22 cellular contexts compared by ENCODE assay signal in genomic region chr16:88316941-88317618, GRCh38.
"Had no signal": no experiment of that assay in that cellular context is flagged by ENCODE, and none has a peak within 500 bp of the region (broad histone marks: within the 10 kb centered on the region; RNA-seq: fewer than 3 reads in every experiment).

No MANE protein-coding gene starts in this region.

- H3K4me1 ChIP-seq: left lung had no signal

- H3K27ac Mint-ChIP-seq: activated CD4-positive, alpha-beta T cell treated with anti-CD3 and anti-CD28 coated beads, Interleukin-2, amount 10 ng/mL, durations not matched to agents 7 days and 5 days; activated CD8-positive, alpha-beta T cell treated with anti-CD3 and anti-CD28 coated beads, Interleukin-2, amount 10 ng/mL, durations not matched to agents 7 days and 5 days; activated naive CD8-positive, alpha-beta T cell treated with anti-CD3 and anti-CD28 coated beads, Interleukin-2, amount 50 U/mL, for 24 hours; activated T-helper 1 cell treated with anti-CD3 and anti-CD28 coated beads, Interleukin-12 subunit alpha, Interleukin-12 subunit beta, Interleukin-2, Interleukin-4 antibody, amounts not matched to agents 30 ng/mL and 10 ng/mL and 1 ng/mL, durations not matched to agents 14 hours and 24 hours and 36 hours; dendritic cell treated with granulocyte-macrophage colony-stimulating factor and Interleukin-4, amounts not matched to agents 40 ng/mL and 50 ng/mL, for 4 days; natural killer cell treated with Interleukin-12 subunit alpha and Interleukin-12 subunit beta and Interleukin-15 and Interleukin-18, amount 100 ng/mL, for 72 hours; stimulated activated naive B cell treated with anti-CD40 and anti-IgM and Interleukin-4, amounts not matched to agents 10 μg/mL and 1 μg/mL and 100 μg/mL, for 72 hours; T-cell; T-helper 2 cell treated with Interferon-gamma antibody and Interleukin-4, amounts not matched to agents 5 μg/mL and 100 μg/mL, for 36 hours; type B pancreatic cell had no signal

- H3K9me3 Mint-ChIP-seq: activated T-helper 1 cell treated with anti-CD3 and anti-CD28 coated beads, Interleukin-12 subunit alpha, Interleukin-12 subunit beta, Interleukin-2, Interleukin-4 antibody, amounts not matched to agents 30 ng/mL and 10 ng/mL and 1 ng/mL, durations not matched to agents 14 hours and 24 hours and 36 hours; natural killer cell treated with Interleukin-12 subunit alpha and Interleukin-12 subunit beta and Interleukin-15 and Interleukin-18, amount 100 ng/mL, for 72 hours had no signal

- H3K4me3 ChIP-seq: left lung, testis had no signal

- H3K27me3 Mint-ChIP-seq: activated naive CD8-positive, alpha-beta T cell treated with anti-CD3 and anti-CD28 coated beads, Interleukin-2, amount 50 U/mL, for 24 hours had no signal

- H3K36me3 ChIP-seq: left lung, WERI-Rb-1 had no signal

- DNase-seq: activated CD4-positive, alpha-beta T cell treated with anti-CD3 and anti-CD28 coated beads, Interleukin-2, amount 10 ng/mL, durations not matched to agents 7 days and 5 days; activated CD4-positive, CD25-positive, alpha-beta regulatory T cell treated with anti-CD3 and anti-CD28 coated beads, Interleukin-2, amount 50 U/mL, for 72 hours; activated CD8-positive, alpha-beta T cell treated with anti-CD3 and anti-CD28 coated beads, Interleukin-2, amount 10 ng/mL, durations not matched to agents 7 days and 5 days; activated gamma-delta T cell; activated naive CD4-positive, alpha-beta T cell treated with anti-CD3 and anti-CD28 coated beads, Interleukin-2, amount 50 U/mL, for 16 hours; activated naive CD8-positive, alpha-beta T cell treated with anti-CD3 and anti-CD28 coated beads, Interleukin-2, amount 50 U/mL, for 24 hours; effector CD8-positive, alpha-beta T cell; erythroblast; midbrain; nucleus accumbens; stimulated activated CD4-positive, alpha-beta T cell treated with anti-CD3 and anti-CD28 coated beads, Interleukin-2, amount 100 ng/mL, for 48 hours; stimulated activated CD8-positive, alpha-beta memory T cell treated with anti-CD3 and anti-CD28 coated beads, Interleukin-4, amount 100 ng/mL, for 48 hours; stimulated activated naive B cell treated with anti-CD40 and anti-IgM and Interleukin-4, amounts not matched to agents 10 μg/mL and 1 μg/mL and 100 μg/mL, for 72 hours; T-cell; testis; WERI-Rb-1 had no signal

- H3K36me3 Mint-ChIP-seq: natural killer cell treated with Interleukin-12 subunit alpha and Interleukin-12 subunit beta and Interleukin-15 and Interleukin-18, amount 100 ng/mL, for 72 hours; T-cell; type B pancreatic cell had no signal

- ATAC-seq: activated CD8-positive, alpha-beta T cell treated with anti-CD3 and anti-CD28 coated beads, Interleukin-2, amount 10 ng/mL, durations not matched to agents 7 days and 5 days; activated naive CD8-positive, alpha-beta T cell treated with anti-CD3 and anti-CD28 coated beads, Interleukin-2, amount 50 U/mL, for 24 hours; left lung; natural killer cell treated with Interleukin-12 subunit alpha and Interleukin-12 subunit beta and Interleukin-15 and Interleukin-18, amount 100 ng/mL, for 72 hours; stimulated activated naive B cell treated with anti-CD40 and anti-IgM and Interleukin-4, amounts not matched to agents 10 μg/mL and 1 μg/mL and 100 μg/mL, for 72 hours; T-cell had no signal

- H3K4me1 Mint-ChIP-seq: activated CD4-positive, alpha-beta T cell treated with anti-CD3 and anti-CD28 coated beads, Interleukin-2, amount 10 ng/mL, durations not matched to agents 7 days and 5 days; activated naive CD8-positive, alpha-beta T cell treated with anti-CD3 and anti-CD28 coated beads, Interleukin-2, amount 50 U/mL, for 24 hours; stimulated activated naive B cell treated with anti-CD40 and anti-IgM and Interleukin-4, amounts not matched to agents 10 μg/mL and 1 μg/mL and 100 μg/mL, for 72 hours had no signal

- H3K27me3 ChIP-seq: testis had no signal

- H3K27ac ChIP-seq: left lung, testis, WERI-Rb-1 had no signal

- H3K4me3 Mint-ChIP-seq: activated CD4-positive, alpha-beta T cell treated with anti-CD3 and anti-CD28 coated beads, Interleukin-2, amount 10 ng/mL, durations not matched to agents 7 days and 5 days; activated CD8-positive, alpha-beta T cell treated with anti-CD3 and anti-CD28 coated beads, Interleukin-2, amount 10 ng/mL, durations not matched to agents 7 days and 5 days; activated naive CD8-positive, alpha-beta T cell treated with anti-CD3 and anti-CD28 coated beads, Interleukin-2, amount 50 U/mL, for 24 hours; activated T-helper 1 cell treated with anti-CD3 and anti-CD28 coated beads, Interleukin-12 subunit alpha, Interleukin-12 subunit beta, Interleukin-2, Interleukin-4 antibody, amounts not matched to agents 30 ng/mL and 10 ng/mL and 1 ng/mL, durations not matched to agents 14 hours and 24 hours and 36 hours; dendritic cell treated with granulocyte-macrophage colony-stimulating factor and Interleukin-4, amounts not matched to agents 40 ng/mL and 50 ng/mL, for 4 days; natural killer cell treated with Interleukin-12 subunit alpha and Interleukin-12 subunit beta and Interleukin-15 and Interleukin-18, amount 100 ng/mL, for 72 hours; stimulated activated naive B cell treated with anti-CD40 and anti-IgM and Interleukin-4, amounts not matched to agents 10 μg/mL and 1 μg/mL and 100 μg/mL, for 72 hours; T-cell; T-helper 2 cell treated with Interferon-gamma antibody and Interleukin-4, amounts not matched to agents 5 μg/mL and 100 μg/mL, for 36 hours; type B pancreatic cell had no signal

- H3K9me3 ChIP-seq: left lung, testis had no signal
